Comparison of ENCODE assay signal across 1 cellular context in the genomic region with DNA sequence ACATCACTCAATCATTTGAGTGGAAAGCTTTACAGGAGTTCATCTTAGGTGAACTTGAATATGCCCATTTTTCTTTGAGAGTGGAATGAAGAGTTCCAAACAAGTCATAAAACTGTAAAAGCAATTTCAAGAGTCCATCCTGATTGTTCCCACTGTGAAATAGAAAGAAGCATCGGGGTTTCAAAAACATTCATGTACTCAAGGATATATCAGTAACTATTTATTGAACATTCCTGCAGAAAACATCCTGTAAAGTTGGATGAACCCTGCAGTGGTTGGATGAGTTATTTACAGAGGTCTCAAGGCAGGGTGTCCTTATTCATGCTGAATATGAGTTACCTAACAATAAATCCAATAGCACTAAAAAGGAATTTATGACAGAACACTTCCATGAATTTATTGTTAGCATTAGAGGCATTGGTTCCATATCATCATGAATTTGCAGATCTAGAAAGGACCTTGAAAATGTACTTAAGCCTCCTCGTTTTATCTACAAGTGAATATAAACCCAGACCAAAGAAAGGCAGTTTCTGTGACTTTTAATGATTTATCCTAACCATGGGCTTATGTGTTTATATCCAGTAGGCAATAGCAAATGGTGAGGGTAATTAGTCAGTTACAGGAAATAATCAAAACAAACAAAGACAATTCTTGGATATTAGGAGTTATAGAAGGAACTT.
TF ChIP-seq lines count a peak whose summit lies in the region.

No MANE protein-coding gene starts in this region.

TF ChIP-seq in WTC11, 78 proteins besides CTCF, POLR2A, EP300 and RAD21 (continued from another document):
- TF ChIP-seq, protein P1, sequence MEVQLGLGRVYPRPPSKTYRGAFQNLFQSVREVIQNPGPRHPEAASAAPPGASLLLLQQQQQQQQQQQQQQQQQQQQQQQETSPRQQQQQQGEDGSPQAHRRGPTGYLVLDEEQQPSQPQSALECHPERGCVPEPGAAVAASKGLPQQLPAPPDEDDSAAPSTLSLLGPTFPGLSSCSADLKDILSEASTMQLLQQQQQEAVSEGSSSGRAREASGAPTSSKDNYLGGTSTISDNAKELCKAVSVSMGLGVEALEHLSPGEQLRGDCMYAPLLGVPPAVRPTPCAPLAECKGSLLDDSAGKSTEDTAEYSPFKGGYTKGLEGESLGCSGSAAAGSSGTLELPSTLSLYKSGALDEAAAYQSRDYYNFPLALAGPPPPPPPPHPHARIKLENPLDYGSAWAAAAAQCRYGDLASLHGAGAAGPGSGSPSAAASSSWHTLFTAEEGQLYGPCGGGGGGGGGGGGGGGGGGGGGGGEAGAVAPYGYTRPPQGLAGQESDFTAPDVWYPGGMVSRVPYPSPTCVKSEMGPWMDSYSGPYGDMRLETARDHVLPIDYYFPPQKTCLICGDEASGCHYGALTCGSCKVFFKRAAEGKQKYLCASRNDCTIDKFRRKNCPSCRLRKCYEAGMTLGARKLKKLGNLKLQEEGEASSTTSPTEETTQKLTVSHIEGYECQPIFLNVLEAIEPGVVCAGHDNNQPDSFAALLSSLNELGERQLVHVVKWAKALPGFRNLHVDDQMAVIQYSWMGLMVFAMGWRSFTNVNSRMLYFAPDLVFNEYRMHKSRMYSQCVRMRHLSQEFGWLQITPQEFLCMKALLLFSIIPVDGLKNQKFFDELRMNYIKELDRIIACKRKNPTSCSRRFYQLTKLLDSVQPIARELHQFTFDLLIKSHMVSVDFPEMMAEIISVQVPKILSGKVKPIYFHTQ (CRISPR knock-in tag; IDR thresholded peaks at IDR 0.05) = no peak
- TF ChIP-seq SOX15 (CRISPR knock-in tag; IDR thresholded peaks at IDR 0.05) = no peak
- no peak for TF ChIP-seq RORB (CRISPR knock-in tag; IDR thresholded peaks at IDR 0.05)
- TF ChIP-seq ZNF671 (CRISPR knock-in tag; IDR thresholded peaks at IDR 0.05) = no peak
- no peak for TF ChIP-seq ZNF138 (CRISPR knock-in tag; conservative IDR thresholded peaks at IDR 0.05)
- no peak for TF ChIP-seq ZNF121 (CRISPR knock-in tag; IDR thresholded peaks at IDR 0.05)
- no peak for TF ChIP-seq FOXK1 (CRISPR knock-in tag; IDR thresholded peaks at IDR 0.05)
- no peak for TF ChIP-seq PRRX2 (CRISPR knock-in tag; IDR thresholded peaks at IDR 0.05)
- TF ChIP-seq, protein P2, sequence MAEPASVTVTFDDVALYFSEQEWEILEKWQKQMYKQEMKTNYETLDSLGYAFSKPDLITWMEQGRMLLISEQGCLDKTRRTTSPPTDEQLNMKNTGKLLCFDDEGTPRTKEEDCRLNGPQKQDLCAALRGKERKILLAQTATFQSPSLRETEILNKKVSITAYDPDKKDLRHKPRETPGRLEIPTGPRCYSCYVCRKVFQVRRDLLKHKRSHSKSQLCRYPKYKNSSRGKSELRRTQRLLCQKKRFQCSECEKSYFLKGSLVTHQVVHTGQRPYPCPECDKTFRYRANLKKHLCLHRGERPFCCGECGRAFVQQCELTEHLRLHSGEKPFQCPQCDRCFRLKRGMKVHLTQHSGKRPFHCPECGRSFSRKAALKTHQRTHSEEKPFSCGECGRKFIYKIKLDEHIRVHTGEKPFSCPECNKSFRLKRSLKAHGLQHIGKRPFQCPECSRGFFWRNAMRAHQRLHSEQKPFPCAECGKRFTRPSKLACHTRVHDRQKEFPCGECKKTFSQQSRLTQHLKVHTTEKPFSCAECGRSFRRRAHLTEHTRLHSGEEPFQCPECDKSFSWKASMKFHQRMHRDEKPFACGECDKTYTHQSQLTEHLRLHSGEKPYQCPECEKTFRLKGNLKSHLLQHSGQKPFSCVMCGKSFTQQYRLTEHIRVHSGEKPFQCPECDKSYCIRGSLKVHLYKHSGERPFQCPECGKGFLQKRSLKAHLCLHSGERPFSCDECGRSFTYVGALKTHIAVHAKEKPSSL (CRISPR knock-in tag; conservative IDR thresholded peaks at IDR 0.05) = no peak
- TF ChIP-seq OVOL2 (CRISPR knock-in tag; IDR thresholded peaks at IDR 0.05; ENCODE audit: borderline replicate concordance) = no peak
- TF ChIP-seq, protein P3, sequence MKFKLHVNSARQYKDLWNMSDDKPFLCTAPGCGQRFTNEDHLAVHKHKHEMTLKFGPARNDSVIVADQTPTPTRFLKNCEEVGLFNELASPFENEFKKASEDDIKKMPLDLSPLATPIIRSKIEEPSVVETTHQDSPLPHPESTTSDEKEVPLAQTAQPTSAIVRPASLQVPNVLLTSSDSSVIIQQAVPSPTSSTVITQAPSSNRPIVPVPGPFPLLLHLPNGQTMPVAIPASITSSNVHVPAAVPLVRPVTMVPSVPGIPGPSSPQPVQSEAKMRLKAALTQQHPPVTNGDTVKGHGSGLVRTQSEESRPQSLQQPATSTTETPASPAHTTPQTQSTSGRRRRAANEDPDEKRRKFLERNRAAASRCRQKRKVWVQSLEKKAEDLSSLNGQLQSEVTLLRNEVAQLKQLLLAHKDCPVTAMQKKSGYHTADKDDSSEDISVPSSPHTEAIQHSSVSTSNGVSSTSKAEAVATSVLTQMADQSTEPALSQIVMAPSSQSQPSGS (CRISPR knock-in tag; IDR thresholded peaks at IDR 0.05; ENCODE audit: borderline replicate concordance, low read depth) = no peak
- TF ChIP-seq, protein P4, sequence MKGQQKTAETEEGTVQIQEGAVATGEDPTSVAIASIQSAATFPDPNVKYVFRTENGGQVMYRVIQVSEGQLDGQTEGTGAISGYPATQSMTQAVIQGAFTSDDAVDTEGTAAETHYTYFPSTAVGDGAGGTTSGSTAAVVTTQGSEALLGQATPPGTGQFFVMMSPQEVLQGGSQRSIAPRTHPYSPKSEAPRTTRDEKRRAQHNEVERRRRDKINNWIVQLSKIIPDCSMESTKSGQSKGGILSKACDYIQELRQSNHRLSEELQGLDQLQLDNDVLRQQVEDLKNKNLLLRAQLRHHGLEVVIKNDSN (CRISPR knock-in tag; IDR thresholded peaks at IDR 0.05) = no peak
- no peak for TF ChIP-seq SMAD4 (CRISPR knock-in tag; IDR thresholded peaks at IDR 0.05)
